Comparison of ENCODE assay signal across 1 cellular context in the genomic region with DNA sequence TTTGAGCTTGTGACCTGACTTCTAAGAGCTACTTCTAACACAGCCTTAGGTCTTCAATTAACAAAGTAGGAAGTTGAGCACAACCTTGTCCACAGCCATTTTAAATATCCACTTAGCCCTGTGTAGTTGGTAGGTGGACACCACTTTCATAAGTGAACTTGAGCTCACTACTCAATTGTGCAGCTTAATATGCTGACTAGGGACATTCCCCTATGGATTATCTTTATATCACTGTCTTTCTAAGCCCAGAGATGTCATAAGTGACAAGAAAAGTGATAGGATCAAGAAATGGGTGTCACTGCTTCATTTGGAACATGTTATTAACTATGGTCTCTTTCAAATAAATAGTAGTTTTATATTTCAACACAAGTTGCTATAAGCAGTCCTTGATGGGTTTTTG.
TF ChIP-seq lines count a peak whose summit lies in the region.

No MANE protein-coding gene starts in this region.

TF ChIP-seq in IMR-90, 13 proteins besides CTCF, POLR2A, EP300 and RAD21:
- peak; percentile 66; the same call in 1 of the 2 replicates for TF ChIP-seq MAFK (IDR thresholded peaks at IDR 0.05; ENCODE audit: low read depth, low read length)
- TF ChIP-seq, protein P1, sequence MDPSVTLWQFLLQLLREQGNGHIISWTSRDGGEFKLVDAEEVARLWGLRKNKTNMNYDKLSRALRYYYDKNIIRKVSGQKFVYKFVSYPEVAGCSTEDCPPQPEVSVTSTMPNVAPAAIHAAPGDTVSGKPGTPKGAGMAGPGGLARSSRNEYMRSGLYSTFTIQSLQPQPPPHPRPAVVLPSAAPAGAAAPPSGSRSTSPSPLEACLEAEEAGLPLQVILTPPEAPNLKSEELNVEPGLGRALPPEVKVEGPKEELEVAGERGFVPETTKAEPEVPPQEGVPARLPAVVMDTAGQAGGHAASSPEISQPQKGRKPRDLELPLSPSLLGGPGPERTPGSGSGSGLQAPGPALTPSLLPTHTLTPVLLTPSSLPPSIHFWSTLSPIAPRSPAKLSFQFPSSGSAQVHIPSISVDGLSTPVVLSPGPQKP (IDR thresholded peaks at IDR 0.05; ENCODE audit: borderline replicate concordance, low read depth, low read length): no peak
